Comparison of ENCODE assay signal across 1 cellular context in the genomic region with DNA sequence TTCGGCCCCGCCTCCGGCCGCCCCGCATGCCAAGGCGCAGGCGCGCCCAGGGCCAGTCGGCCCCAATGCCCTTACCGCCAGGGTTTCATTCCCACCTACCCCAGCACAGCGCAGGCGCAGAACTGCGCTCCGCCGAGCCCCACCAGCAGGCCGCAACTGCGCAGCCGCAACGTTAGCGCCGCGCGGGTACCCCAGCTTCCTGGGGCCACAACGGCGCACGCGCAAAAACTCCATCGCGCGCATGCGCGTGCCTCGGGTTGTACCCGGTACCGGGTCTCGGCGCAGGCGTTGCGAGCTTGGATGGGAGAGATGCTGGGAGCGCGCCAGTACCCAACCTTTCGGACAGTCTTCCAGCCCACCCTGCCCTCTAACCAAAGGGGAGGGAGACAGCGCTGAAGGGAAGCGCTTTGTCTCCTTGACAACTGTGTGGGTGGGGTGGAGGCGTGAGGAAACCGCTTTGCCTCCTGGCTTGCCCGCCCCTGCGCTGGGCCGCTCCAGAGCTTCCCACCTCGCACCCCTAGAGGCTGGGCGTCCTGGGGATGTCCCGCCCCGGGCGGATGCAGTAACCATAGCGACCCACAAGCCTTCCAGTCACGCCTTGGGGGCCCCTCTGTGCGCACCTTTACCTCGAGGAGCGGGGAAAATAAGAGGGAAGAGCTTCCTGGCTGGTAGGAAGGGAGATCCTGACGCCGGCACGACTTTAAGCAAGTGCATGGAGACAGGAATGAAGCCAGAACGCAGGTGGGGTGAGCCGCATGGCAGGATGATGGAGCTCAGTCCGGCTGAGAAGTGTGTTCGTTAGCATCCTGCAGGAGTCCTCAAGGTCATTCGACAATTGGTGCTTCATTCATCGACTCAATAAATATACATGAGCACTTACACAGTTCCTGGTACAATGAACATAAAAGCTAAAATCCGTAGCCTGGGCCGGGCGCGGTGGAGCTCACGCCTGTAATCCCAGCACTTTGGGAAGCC.
A peak's percentile ranks its signal among the peaks of the same experiment; 100 is the strongest.
TF ChIP-seq lines count a peak whose summit lies in the region.

No MANE protein-coding gene starts in this region.

TF ChIP-seq in HepG2, 621 proteins besides CTCF, POLR2A, EP300 and RAD21 (continued from another document and continues in another):
- TF ChIP-seq ZNF652 (CRISPR knock-in tag; IDR thresholded peaks at IDR 0.05; ENCODE audit: borderline replicate concordance, low read depth) (no peak), ZBTB42 (CRISPR knock-in tag; IDR thresholded peaks at IDR 0.05) (no peak), ZNF143 (CRISPR knock-in tag; IDR thresholded peaks at IDR 0.05) (peak; percentile 57), RCOR2 (CRISPR knock-in tag; IDR thresholded peaks at IDR 0.05) (no peak), ZNF263 (CRISPR knock-in tag; IDR thresholded peaks at IDR 0.05) (no peak), NBN (conservative IDR thresholded peaks at IDR 0.05) (no peak), ZNF337 (CRISPR knock-in tag; IDR thresholded peaks at IDR 0.05; ENCODE audit: borderline replicate concordance, low read depth) (0 out of 2 replicates have a peak, but pooled peaks have one; percentile 69), ZFAT (CRISPR knock-in tag; conservative IDR thresholded peaks at IDR 0.05) (no peak), ZNF451 (CRISPR knock-in tag; IDR thresholded peaks at IDR 0.05) (no peak), CBX2 (IDR thresholded peaks at IDR 0.05; ENCODE audit: low read depth, low read length) (no peak), CBX2 (CRISPR knock-in tag; IDR thresholded peaks at IDR 0.05; ENCODE audit: low read depth) (no peak), ZSCAN21 (CRISPR knock-in tag; IDR thresholded peaks at IDR 0.05; ENCODE audit: borderline replicate concordance) (no peak), RFXAP (CRISPR knock-in tag; IDR thresholded peaks at IDR 0.05; ENCODE audit: borderline replicate concordance) (0 out of 2 replicates have a peak, but pooled peaks have one; percentile 9), ZNF225 (CRISPR knock-in tag; IDR thresholded peaks at IDR 0.05) (peak; percentile 44; the same call in 1 of the 2 replicates), KMT2A (CRISPR knock-in tag; IDR thresholded peaks at IDR 0.05) (peak; percentile 35; the same call in 1 of the 2 replicates), SMAD9 (CRISPR knock-in tag; IDR thresholded peaks at IDR 0.05) (0 out of 2 replicates have a peak, but pooled peaks have one; percentile 38), ZNF841 (CRISPR knock-in tag; IDR thresholded peaks at IDR 0.05; ENCODE audit: borderline replicate concordance) (no peak), ZNF598 (CRISPR knock-in tag; IDR thresholded peaks at IDR 0.05; ENCODE audit: borderline replicate concordance) (peak; percentile 96; the same call in 1 of the 2 replicates), ARNT2 (CRISPR knock-in tag; IDR thresholded peaks at IDR 0.05; ENCODE audit: low read depth) (0 out of 2 replicates have a peak, but pooled peaks have one; percentile 20), GABPB1 (CRISPR knock-in tag; IDR thresholded peaks at IDR 0.05) (peak; percentile 70; the same call in 1 of the 2 replicates), SOX5 (CRISPR knock-in tag; IDR thresholded peaks at IDR 0.05; ENCODE audit: borderline replicate concordance) (no peak; the same call in 1 of the 2 replicates), ZNF737 (CRISPR knock-in tag; IDR thresholded peaks at IDR 0.05; ENCODE audit: borderline replicate concordance) (no peak), RFXANK (CRISPR knock-in tag; IDR thresholded peaks at IDR 0.05) (no peak), MED1 (CRISPR knock-in tag; IDR thresholded peaks at IDR 0.05) (no peak; the same call in 1 of the 2 replicates), SOX6 (IDR thresholded peaks at IDR 0.05) (no peak), SOX6 (CRISPR knock-in tag; IDR thresholded peaks at IDR 0.05) (peak; percentile 27; the same call in 1 of the 2 replicates), ZNF761 (CRISPR knock-in tag; conservative IDR thresholded peaks at IDR 0.05) (no peak), ZBTB3 (CRISPR knock-in tag; IDR thresholded peaks at IDR 0.05; ENCODE audit: borderline replicate concordance, low read depth) (no peak)
- TF ChIP-seq, protein P1, sequence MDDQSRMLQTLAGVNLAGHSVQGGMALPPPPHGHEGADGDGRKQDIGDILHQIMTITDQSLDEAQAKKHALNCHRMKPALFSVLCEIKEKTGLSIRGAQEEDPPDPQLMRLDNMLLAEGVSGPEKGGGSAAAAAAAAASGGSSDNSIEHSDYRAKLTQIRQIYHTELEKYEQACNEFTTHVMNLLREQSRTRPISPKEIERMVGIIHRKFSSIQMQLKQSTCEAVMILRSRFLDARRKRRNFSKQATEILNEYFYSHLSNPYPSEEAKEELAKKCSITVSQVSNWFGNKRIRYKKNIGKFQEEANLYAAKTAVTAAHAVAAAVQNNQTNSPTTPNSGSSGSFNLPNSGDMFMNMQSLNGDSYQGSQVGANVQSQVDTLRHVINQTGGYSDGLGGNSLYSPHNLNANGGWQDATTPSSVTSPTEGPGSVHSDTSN (CRISPR knock-in tag; IDR thresholded peaks at IDR 0.05; ENCODE audit: borderline replicate concordance) = no peak
- TF ChIP-seq, protein P2, sequence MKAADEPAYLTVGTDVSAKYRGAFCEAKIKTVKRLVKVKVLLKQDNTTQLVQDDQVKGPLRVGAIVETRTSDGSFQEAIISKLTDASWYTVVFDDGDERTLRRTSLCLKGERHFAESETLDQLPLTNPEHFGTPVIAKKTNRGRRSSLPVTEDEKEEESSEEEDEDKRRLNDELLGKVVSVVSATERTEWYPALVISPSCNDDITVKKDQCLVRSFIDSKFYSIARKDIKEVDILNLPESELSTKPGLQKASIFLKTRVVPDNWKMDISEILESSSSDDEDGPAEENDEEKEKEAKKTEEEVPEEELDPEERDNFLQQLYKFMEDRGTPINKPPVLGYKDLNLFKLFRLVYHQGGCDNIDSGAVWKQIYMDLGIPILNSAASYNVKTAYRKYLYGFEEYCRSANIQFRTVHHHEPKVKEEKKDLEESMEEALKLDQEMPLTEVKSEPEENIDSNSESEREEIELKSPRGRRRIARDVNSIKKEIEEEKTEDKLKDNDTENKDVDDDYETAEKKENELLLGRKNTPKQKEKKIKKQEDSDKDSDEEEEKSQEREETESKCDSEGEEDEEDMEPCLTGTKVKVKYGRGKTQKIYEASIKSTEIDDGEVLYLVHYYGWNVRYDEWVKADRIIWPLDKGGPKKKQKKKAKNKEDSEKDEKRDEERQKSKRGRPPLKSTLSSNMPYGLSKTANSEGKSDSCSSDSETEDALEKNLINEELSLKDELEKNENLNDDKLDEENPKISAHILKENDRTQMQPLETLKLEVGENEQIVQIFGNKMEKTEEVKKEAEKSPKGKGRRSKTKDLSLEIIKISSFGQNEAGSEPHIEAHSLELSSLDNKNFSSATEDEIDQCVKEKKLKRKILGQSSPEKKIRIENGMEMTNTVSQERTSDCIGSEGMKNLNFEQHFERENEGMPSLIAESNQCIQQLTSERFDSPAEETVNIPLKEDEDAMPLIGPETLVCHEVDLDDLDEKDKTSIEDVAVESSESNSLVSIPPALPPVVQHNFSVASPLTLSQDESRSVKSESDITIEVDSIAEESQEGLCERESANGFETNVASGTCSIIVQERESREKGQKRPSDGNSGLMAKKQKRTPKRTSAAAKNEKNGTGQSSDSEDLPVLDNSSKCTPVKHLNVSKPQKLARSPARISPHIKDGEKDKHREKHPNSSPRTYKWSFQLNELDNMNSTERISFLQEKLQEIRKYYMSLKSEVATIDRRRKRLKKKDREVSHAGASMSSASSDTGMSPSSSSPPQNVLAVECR (CRISPR knock-in tag; IDR thresholded peaks at IDR 0.05; ENCODE audit: borderline replicate concordance) = peak; percentile 77; the same call in 1 of the 2 replicates
- TF ChIP-seq, protein P3, sequence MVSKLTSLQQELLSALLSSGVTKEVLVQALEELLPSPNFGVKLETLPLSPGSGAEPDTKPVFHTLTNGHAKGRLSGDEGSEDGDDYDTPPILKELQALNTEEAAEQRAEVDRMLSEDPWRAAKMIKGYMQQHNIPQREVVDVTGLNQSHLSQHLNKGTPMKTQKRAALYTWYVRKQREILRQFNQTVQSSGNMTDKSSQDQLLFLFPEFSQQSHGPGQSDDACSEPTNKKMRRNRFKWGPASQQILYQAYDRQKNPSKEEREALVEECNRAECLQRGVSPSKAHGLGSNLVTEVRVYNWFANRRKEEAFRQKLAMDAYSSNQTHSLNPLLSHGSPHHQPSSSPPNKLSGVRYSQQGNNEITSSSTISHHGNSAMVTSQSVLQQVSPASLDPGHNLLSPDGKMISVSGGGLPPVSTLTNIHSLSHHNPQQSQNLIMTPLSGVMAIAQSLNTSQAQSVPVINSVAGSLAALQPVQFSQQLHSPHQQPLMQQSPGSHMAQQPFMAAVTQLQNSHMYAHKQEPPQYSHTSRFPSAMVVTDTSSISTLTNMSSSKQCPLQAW (CRISPR knock-in tag; IDR thresholded peaks at IDR 0.05) = peak; percentile 83
- TF ChIP-seq, protein P4, sequence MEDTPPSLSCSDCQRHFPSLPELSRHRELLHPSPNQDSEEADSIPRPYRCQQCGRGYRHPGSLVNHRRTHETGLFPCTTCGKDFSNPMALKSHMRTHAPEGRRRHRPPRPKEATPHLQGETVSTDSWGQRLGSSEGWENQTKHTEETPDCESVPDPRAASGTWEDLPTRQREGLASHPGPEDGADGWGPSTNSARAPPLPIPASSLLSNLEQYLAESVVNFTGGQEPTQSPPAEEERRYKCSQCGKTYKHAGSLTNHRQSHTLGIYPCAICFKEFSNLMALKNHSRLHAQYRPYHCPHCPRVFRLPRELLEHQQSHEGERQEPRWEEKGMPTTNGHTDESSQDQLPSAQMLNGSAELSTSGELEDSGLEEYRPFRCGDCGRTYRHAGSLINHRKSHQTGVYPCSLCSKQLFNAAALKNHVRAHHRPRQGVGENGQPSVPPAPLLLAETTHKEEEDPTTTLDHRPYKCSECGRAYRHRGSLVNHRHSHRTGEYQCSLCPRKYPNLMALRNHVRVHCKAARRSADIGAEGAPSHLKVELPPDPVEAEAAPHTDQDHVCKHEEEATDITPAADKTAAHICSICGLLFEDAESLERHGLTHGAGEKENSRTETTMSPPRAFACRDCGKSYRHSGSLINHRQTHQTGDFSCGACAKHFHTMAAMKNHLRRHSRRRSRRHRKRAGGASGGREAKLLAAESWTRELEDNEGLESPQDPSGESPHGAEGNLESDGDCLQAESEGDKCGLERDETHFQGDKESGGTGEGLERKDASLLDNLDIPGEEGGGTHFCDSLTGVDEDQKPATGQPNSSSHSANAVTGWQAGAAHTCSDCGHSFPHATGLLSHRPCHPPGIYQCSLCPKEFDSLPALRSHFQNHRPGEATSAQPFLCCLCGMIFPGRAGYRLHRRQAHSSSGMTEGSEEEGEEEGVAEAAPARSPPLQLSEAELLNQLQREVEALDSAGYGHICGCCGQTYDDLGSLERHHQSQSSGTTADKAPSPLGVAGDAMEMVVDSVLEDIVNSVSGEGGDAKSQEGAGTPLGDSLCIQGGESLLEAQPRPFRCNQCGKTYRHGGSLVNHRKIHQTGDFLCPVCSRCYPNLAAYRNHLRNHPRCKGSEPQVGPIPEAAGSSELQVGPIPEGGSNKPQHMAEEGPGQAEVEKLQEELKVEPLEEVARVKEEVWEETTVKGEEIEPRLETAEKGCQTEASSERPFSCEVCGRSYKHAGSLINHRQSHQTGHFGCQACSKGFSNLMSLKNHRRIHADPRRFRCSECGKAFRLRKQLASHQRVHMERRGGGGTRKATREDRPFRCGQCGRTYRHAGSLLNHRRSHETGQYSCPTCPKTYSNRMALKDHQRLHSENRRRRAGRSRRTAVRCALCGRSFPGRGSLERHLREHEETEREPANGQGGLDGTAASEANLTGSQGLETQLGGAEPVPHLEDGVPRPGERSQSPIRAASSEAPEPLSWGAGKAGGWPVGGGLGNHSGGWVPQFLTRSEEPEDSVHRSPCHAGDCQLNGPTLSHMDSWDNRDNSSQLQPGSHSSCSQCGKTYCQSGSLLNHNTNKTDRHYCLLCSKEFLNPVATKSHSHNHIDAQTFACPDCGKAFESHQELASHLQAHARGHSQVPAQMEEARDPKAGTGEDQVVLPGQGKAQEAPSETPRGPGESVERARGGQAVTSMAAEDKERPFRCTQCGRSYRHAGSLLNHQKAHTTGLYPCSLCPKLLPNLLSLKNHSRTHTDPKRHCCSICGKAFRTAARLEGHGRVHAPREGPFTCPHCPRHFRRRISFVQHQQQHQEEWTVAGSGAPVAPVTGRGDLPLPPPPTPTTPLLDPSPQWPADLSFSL (CRISPR knock-in tag; IDR thresholded peaks at IDR 0.05) = no peak
- TF ChIP-seq, protein P5, sequence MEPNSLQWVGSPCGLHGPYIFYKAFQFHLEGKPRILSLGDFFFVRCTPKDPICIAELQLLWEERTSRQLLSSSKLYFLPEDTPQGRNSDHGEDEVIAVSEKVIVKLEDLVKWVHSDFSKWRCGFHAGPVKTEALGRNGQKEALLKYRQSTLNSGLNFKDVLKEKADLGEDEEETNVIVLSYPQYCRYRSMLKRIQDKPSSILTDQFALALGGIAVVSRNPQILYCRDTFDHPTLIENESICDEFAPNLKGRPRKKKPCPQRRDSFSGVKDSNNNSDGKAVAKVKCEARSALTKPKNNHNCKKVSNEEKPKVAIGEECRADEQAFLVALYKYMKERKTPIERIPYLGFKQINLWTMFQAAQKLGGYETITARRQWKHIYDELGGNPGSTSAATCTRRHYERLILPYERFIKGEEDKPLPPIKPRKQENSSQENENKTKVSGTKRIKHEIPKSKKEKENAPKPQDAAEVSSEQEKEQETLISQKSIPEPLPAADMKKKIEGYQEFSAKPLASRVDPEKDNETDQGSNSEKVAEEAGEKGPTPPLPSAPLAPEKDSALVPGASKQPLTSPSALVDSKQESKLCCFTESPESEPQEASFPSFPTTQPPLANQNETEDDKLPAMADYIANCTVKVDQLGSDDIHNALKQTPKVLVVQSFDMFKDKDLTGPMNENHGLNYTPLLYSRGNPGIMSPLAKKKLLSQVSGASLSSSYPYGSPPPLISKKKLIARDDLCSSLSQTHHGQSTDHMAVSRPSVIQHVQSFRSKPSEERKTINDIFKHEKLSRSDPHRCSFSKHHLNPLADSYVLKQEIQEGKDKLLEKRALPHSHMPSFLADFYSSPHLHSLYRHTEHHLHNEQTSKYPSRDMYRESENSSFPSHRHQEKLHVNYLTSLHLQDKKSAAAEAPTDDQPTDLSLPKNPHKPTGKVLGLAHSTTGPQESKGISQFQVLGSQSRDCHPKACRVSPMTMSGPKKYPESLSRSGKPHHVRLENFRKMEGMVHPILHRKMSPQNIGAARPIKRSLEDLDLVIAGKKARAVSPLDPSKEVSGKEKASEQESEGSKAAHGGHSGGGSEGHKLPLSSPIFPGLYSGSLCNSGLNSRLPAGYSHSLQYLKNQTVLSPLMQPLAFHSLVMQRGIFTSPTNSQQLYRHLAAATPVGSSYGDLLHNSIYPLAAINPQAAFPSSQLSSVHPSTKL (CRISPR knock-in tag; IDR thresholded peaks at IDR 0.05) = no peak
- TF ChIP-seq, protein P6, sequence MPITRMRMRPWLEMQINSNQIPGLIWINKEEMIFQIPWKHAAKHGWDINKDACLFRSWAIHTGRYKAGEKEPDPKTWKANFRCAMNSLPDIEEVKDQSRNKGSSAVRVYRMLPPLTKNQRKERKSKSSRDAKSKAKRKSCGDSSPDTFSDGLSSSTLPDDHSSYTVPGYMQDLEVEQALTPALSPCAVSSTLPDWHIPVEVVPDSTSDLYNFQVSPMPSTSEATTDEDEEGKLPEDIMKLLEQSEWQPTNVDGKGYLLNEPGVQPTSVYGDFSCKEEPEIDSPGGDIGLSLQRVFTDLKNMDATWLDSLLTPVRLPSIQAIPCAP (CRISPR knock-in tag; IDR thresholded peaks at IDR 0.05; ENCODE audit: low read depth) = no peak
